In genomic region chr7:79130715-79131114, GRCh38 we compare ENCODE assay signal across 25 cellular contexts.
DNase-seq lines count a peak whose midpoint lies in the region; ATAC-seq, FAIRE-seq and TF ChIP-seq lines count a peak whose summit lies in the region.
"Had no signal": no experiment of that assay in that cellular context is flagged by ENCODE, and none has a peak within 500 bp of the region (broad histone marks: within the 10 kb centered on the region; RNA-seq: fewer than 3 reads in every experiment).

No MANE protein-coding gene starts in this region.

- dilution Hi-C loops in IMR-90 (cut with HindIII; ENCODE audit: low sequenced_read_pairs, unreplicated experiment) = no loop called here

- H2BK120ac ChIP-seq in IMR-90 (ENCODE audit: low read depth, low read length) = no peak overlapping the region

- H3K36me3 ChIP-seq in IMR-90 (ENCODE audit: control insufficient read depth, insufficient read depth, low read length) (no peaks in the 10 kb centered on the region), K562 (ENCODE audit: control insufficient read depth, insufficient read depth, low read length) (no peaks in the 10 kb centered on the region), osteoblast (ENCODE audit: insufficient read depth, low read length) (no peaks in the 10 kb centered on the region)
- H3K36me3 ChIP-seq: BE2C, BLaER1 had no signal

- in situ Hi-C loops in IMR-90 (cut with MboI; ENCODE audit: low sequenced_read_pairs) = no loop called here
- in situ Hi-C loops in K562 (cut with MboI) = no loop called here

- H4K8ac ChIP-seq in IMR-90 (ENCODE audit: low read depth in 2 of 2, low read length in 2 of 2) = no peak overlapping the region; a peak in 1 of 4 replicates

- no peak overlapping the region for H3K23ac ChIP-seq in IMR-90 (ENCODE audit: low read depth, low read length)

- FAIRE-seq in H54 (lab: Jason Lieb, UNC) (peak; percentile 11), K562 (lab: Jason Lieb, UNC) (no peak), GM12891 (lab: Jason Lieb, UNC) (no peak)
- FAIRE-seq: A204.1, GM12892, GM18507 had no signal

- H3K4me1 ChIP-seq in IMR-90 (ENCODE audit: control insufficient read depth, insufficient read depth, low read length) (0 out of 2 replicates have a peak, but pooled peaks cover 1% of the 10 kb centered on the region), K562 (replicated peaks in 1 of 2; ENCODE audit: control insufficient read depth in 2 of 2, insufficient read depth in 2 of 2, low read length in 2 of 2) (no peaks in the 10 kb centered on the region), osteoblast (ENCODE audit: insufficient read depth, low read length) (no peaks in the 10 kb centered on the region)
- H3K4me1 ChIP-seq: BE2C, BLaER1 had no signal

- no peak overlapping the region for H3K56ac ChIP-seq in IMR-90 (ENCODE audit: extremely low read depth, insufficient read depth, low read length)

- H3K4me3 ChIP-seq in IMR-90 (ENCODE audit: insufficient read depth, low read depth, low read length) (no peak overlapping the region), K562 (no peak overlapping the region), osteoblast (ENCODE audit: insufficient read depth, low read length) (no peak overlapping the region)
- H3K4me3 ChIP-seq: BLaER1 had no signal

- no peaks in the 10 kb centered on the region for H4K20me1 ChIP-seq in IMR-90 (ENCODE audit: insufficient read depth, low read length)
- H4K20me1 ChIP-seq in K562 (replicated peaks; ENCODE audit: control insufficient read depth, insufficient read depth, low read length) = no peaks in the 10 kb centered on the region
- no peaks in the 10 kb centered on the region for H4K20me1 ChIP-seq in osteoblast (ENCODE audit: insufficient read depth, low read length)
- H4K20me1 ChIP-seq: BLaER1 had no signal

- DNase-seq in H54 (ENCODE audit: insufficient read length, low spot score) (no peak), IMR-90 (no peak), K562 (ENCODE audit: extremely low read depth in 1 of 4, low spot score in 3 of 4) (no peak), GM12891 (ENCODE audit: insufficient read length, low spot score) (no peak), NCI-H510A treated with DMSO at 0.1 percent for 48 hours (lab: John Stamatoyannopoulos, UW) (no peak), osteoblast (ENCODE audit: insufficient read length, low spot score, missing footprints) (no peak)
- DNase-seq: 8988T; ACHN; BE2C; C1 segment of cervical spinal cord; CD4-positive, alpha-beta memory T cell; CD4-positive, CD25-positive, alpha-beta regulatory T cell; CD8-positive, alpha-beta memory T cell; COR-L47; DMS 273 treated with DMSO at 0.1 percent for 48 hours; DMS153; DMS53; DMS79; DND-41; EL; GDM1 had no signal

- WGBS in IMR-90 (ENCODE audit: extremely low coverage in 2 of 2, insufficient read length in 1 of 2), 2 experiments = no CpG with 5 or more reads among the region's 1 CpG
- WGBS in K562 (ENCODE audit: insufficient coverage, low coverage, missing lambda C conversion rate) = 0% methylated on average over 1 of the region's 1 CpG

- H3K79me2 ChIP-seq in K562 (ENCODE audit: control insufficient read depth, insufficient read depth, low read length) (no peaks in the 10 kb centered on the region), osteoblast (ENCODE audit: insufficient read depth, low read length) (no peaks in the 10 kb centered on the region)

- ATAC-seq in IMR-90 (ENCODE audit: low read depth) (no peak), K562 (no peak)

- no peak for TF ChIP-seq POLR2A in H54 (IDR thresholded peaks at IDR 0.05; ENCODE audit: low read depth, low read length)
- no peak for TF ChIP-seq POLR2A in IMR-90 (IDR thresholded peaks at IDR 0.05; ENCODE audit: low read depth, low read length)
- no peak for TF ChIP-seq POLR2A in K562 (conservative IDR thresholded peaks at IDR 0.05)
- TF ChIP-seq POLR2A in GM12891 (IDR thresholded peaks at IDR 0.05; ENCODE audit: low read depth, low read length) = no peak

- 0 out of 3 replicates have a peak overlapping the region, but pooled peaks have one; percentile 2 for H2BK15ac ChIP-seq in IMR-90 (ENCODE audit: low read depth, low read length)

- peaks cover 5 to 6% of the 10 kb centered on the region in 2 experiments for H3K79me1 ChIP-seq in IMR-90 (ENCODE audit: low read depth in 1 of 2, low read length in 2 of 2)

- POLR2A ChIA-PET in IMR-90 (lab: Charles Lee; ENCODE audit: unreplicated experiment) (no interaction called here), K562 (lab: Yijun Ruan, JAX) (no interaction called here)

- H3K14ac ChIP-seq in IMR-90 (replicated peaks; ENCODE audit: low read depth, low read length) = no peak overlapping the region

- BruUV-seq in IMR-90 (replicated peaks; lab: Mats Ljungman, UMichigan) (no TSS peak), K562 (replicated peaks; lab: Mats Ljungman, UMichigan) (no TSS peak)

- H3K9me3 ChIP-seq in IMR-90 (ENCODE audit: control insufficient read depth, insufficient read depth, low read length) (no peaks in the 10 kb centered on the region), K562 (replicated peaks; ENCODE audit: control insufficient read depth, insufficient read depth, low read depth, low read length) (no peaks in the 10 kb centered on the region), osteoblast (ENCODE audit: low read depth, low read length) (no peaks in the 10 kb centered on the region)
- H3K9me3 ChIP-seq: BE2C, BLaER1 had no signal

- H3K27me3 ChIP-seq in IMR-90 (ENCODE audit: control insufficient read depth, insufficient read depth, low read length) (no peaks in the 10 kb centered on the region), K562 (ENCODE audit: control insufficient read depth in 2 of 2, insufficient read depth in 2 of 2, low read length in 2 of 2) (no peaks in the 10 kb centered on the region), osteoblast (ENCODE audit: insufficient read depth, low read length) (no peaks in the 10 kb centered on the region)
- H3K27me3 ChIP-seq: BLaER1 had no signal

- no peak overlapping the region for H2BK5ac ChIP-seq in IMR-90 (ENCODE audit: low read depth, low read length, poor library complexity, severe bottlenecking)

- H2AK5ac ChIP-seq in IMR-90 (ENCODE audit: low read depth, low read length) = no peak overlapping the region

- no peaks in the 10 kb centered on the region for H3K9me1 ChIP-seq in IMR-90 (ENCODE audit: insufficient read depth, low read length)
- H3K9me1 ChIP-seq in K562 (ENCODE audit: control insufficient read depth, insufficient read depth, low read length) = no peaks in the 10 kb centered on the region

- H2BK20ac ChIP-seq in IMR-90 (ENCODE audit: low read depth, low read length) = no peak overlapping the region

- H2AFZ ChIP-seq in IMR-90 (replicated peaks; ENCODE audit: low read length, poor library complexity) (no peak overlapping the region), K562 (ENCODE audit: low read depth, low read length) (no peak overlapping the region), osteoblast (ENCODE audit: low read length) (no peak overlapping the region)

- no peak overlapping the region for H2AK9ac ChIP-seq in IMR-90 (replicated peaks; ENCODE audit: low read depth, low read length, poor library complexity)

- H3K27ac ChIP-seq in IMR-90 (ENCODE audit: insufficient read depth, low read length) (no peak overlapping the region), K562 (ENCODE audit: extremely low read depth, low read depth, low read length) (no peak overlapping the region), osteoblast (ENCODE audit: low read depth, low read length) (no peak overlapping the region)
- H3K27ac ChIP-seq: BLaER1 had no signal

- no peak overlapping the region; the same call in 1 of the 2 replicates for H3K4ac ChIP-seq in IMR-90 (ENCODE audit: low read depth, low read length)

- no peak for TF ChIP-seq EP300 in K562 (IDR thresholded peaks at IDR 0.05; ENCODE audit: low read length)

- H3K4me2 ChIP-seq in IMR-90 (ENCODE audit: low read depth, low read length) (no peak overlapping the region), K562 (ENCODE audit: insufficient read depth, low read length) (no peak overlapping the region), osteoblast (ENCODE audit: insufficient read depth, low read length) (no peak overlapping the region)
- H3K4me2 ChIP-seq: BLaER1 had no signal

- H3K9ac ChIP-seq in IMR-90 (ENCODE audit: low read depth, low read length) (no peak overlapping the region), K562 (ENCODE audit: insufficient read depth in 1 of 2, low read depth in 2 of 2, low read length in 2 of 2) (no peak overlapping the region)
- H3K9ac ChIP-seq: BLaER1 had no signal

- intact Hi-C loops in IMR-90 (cut with micrococcal nuclease) (no loop called here), K562 (cut with micrococcal nuclease) (no loop called here)

- H4K91ac ChIP-seq in IMR-90 (ENCODE audit: insufficient read depth, low read depth, low read length) = no peak overlapping the region

- H4K5ac ChIP-seq in IMR-90 (ENCODE audit: low read depth, low read length) = no peak overlapping the region

- no peak for TF ChIP-seq CTCF in IMR-90 (conservative IDR thresholded peaks at IDR 0.05; ENCODE audit: low read depth, low read length)
- TF ChIP-seq CTCF in K562 (IDR thresholded peaks at IDR 0.05 in 2 of 3, conservative IDR thresholded peaks at IDR 0.05 in 1 of 3; ENCODE audit: insufficient read depth in 2 of 3, low read depth in 1 of 3, low read length in 3 of 3) = no peak
- no peak for TF ChIP-seq CTCF in osteoblast (IDR thresholded peaks at IDR 0.05; ENCODE audit: extremely low read depth, low read depth, low read length)

- no peak overlapping the region for H3K18ac ChIP-seq in IMR-90 (ENCODE audit: low read depth, low read length)

- TF ChIP-seq RAD21 in IMR-90 (IDR thresholded peaks at IDR 0.05; ENCODE audit: low read length) = no peak
- no peak for TF ChIP-seq RAD21 in K562 (CRISPR knock-in tag; conservative IDR thresholded peaks at IDR 0.05 in 1 of 2, IDR thresholded peaks at IDR 0.05 in 1 of 2)

- CTCF ChIA-PET in IMR-90 (lab: Yijun Ruan, JAX) = no interaction called here
- CTCF ChIA-PET in K562 (lab: Yijun Ruan, JAX; ENCODE audit: low intra/inter-chr PET ratio) = no interaction called here

TF ChIP-seq in IMR-90, 13 proteins besides CTCF, POLR2A, EP300 and RAD21 (continues in another document):
- TF ChIP-seq RCOR1 (IDR thresholded peaks at IDR 0.05; ENCODE audit: insufficient replicate concordance, low read length) = no peak
- no peak for TF ChIP-seq CHD1 (IDR thresholded peaks at IDR 0.05; ENCODE audit: low read depth, low read length)
- no peak for TF ChIP-seq FOS (IDR thresholded peaks at IDR 0.05; ENCODE audit: low read depth, low read length)
- no peak for TF ChIP-seq CEBPB (IDR thresholded peaks at IDR 0.05; ENCODE audit: low read depth, low read length)

TF ChIP-seq in K562, 482 proteins besides CTCF, POLR2A, EP300 and RAD21 (continues in another document):
- peak; percentile 78 for TF ChIP-seq ZNF24 (IDR thresholded peaks at IDR 0.05)
- TF ChIP-seq DDX20 (tag; IDR thresholded peaks at IDR 0.05; ENCODE audit: low read depth) = no peak
- TF ChIP-seq ZKSCAN3 (CRISPR knock-in tag; IDR thresholded peaks at IDR 0.05) = no peak

TF ChIP-seq in GM12891, 5 proteins besides CTCF, POLR2A, EP300 and RAD21:
- no peak for TF ChIP-seq POLR2AphosphoS5 (IDR thresholded peaks at IDR 0.05; ENCODE audit: low read depth, low read length)
- no peak for TF ChIP-seq PAX5 (IDR thresholded peaks at IDR 0.05; ENCODE audit: insufficient read depth, low read length, severe bottlenecking)
- no peak for TF ChIP-seq TAF1 (IDR thresholded peaks at IDR 0.05; ENCODE audit: low read depth, low read length)
- TF ChIP-seq POU2F2 (IDR thresholded peaks at IDR 0.05; ENCODE audit: low read depth, low read length) = no peak
- TF ChIP-seq SPI1 (IDR thresholded peaks at IDR 0.05; ENCODE audit: low read depth, low read length) = no peak
